ENCODE assay signal across 1 cellular context in the genomic region with DNA sequence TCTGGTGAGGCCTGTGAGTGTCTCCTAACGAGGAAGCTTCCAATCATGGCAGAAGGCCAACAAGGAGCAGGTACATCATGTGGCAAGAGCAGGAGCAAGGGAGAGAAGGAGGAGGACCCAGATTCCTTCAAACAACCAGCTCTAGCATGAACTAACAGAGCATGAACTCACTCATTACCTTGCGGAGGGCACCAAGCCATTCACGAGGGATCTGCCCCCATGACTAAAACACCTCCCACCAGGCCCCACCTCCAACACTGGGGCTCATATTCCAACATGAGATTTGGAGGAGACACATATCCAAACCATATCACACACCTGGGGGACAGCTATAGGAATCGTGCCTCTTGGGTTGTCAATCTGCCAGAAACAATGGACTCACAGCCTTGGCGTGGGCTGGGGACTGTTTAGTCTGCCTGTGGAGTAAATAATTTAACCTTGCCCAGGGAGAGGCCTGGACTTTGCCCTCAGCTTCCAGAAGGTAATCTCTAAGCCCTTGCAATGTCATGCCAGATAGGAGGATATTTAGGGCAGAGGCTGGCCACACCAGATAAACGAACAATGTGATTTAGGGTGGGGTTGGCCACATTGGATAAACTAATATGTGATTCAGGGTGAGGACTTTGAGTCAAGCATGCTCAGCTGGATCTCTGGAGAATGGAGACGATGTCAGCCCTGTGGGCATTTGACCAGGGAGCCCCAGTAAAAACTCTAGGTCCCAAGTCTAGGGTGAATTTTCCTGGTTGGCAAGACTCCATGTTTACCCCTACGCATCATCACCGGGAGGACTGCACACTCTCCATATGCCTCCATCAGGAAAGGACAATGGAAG.
TF ChIP-seq lines count a peak whose summit lies in the region.

No MANE protein-coding gene starts in this region.

TF ChIP-seq in HepG2, 621 proteins besides CTCF, POLR2A, EP300 and RAD21 (continued from another document and continues in another):
- TF ChIP-seq, protein P1, sequence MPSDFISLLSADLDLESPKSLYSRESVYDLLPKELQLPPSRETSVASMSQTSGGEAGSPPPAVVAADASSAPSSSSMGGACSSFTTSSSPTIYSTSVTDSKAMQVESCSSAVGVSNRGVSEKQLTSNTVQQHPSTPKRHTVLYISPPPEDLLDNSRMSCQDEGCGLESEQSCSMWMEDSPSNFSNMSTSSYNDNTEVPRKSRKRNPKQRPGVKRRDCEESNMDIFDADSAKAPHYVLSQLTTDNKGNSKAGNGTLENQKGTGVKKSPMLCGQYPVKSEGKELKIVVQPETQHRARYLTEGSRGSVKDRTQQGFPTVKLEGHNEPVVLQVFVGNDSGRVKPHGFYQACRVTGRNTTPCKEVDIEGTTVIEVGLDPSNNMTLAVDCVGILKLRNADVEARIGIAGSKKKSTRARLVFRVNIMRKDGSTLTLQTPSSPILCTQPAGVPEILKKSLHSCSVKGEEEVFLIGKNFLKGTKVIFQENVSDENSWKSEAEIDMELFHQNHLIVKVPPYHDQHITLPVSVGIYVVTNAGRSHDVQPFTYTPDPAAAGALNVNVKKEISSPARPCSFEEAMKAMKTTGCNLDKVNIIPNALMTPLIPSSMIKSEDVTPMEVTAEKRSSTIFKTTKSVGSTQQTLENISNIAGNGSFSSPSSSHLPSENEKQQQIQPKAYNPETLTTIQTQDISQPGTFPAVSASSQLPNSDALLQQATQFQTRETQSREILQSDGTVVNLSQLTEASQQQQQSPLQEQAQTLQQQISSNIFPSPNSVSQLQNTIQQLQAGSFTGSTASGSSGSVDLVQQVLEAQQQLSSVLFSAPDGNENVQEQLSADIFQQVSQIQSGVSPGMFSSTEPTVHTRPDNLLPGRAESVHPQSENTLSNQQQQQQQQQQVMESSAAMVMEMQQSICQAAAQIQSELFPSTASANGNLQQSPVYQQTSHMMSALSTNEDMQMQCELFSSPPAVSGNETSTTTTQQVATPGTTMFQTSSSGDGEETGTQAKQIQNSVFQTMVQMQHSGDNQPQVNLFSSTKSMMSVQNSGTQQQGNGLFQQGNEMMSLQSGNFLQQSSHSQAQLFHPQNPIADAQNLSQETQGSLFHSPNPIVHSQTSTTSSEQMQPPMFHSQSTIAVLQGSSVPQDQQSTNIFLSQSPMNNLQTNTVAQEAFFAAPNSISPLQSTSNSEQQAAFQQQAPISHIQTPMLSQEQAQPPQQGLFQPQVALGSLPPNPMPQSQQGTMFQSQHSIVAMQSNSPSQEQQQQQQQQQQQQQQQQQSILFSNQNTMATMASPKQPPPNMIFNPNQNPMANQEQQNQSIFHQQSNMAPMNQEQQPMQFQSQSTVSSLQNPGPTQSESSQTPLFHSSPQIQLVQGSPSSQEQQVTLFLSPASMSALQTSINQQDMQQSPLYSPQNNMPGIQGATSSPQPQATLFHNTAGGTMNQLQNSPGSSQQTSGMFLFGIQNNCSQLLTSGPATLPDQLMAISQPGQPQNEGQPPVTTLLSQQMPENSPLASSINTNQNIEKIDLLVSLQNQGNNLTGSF (CRISPR knock-in tag; IDR thresholded peaks at IDR 0.05) = no peak
- TF ChIP-seq ZIK1 (CRISPR knock-in tag; IDR thresholded peaks at IDR 0.05; ENCODE audit: borderline replicate concordance, low read depth) (no peak), PAX8 (CRISPR knock-in tag; IDR thresholded peaks at IDR 0.05; ENCODE audit: borderline replicate concordance) (no peak), IKZF5 (CRISPR knock-in tag; IDR thresholded peaks at IDR 0.05) (0 out of 2 replicates have a peak, but pooled peaks have one; percentile 1), ZNF484 (CRISPR knock-in tag; IDR thresholded peaks at IDR 0.05; ENCODE audit: borderline replicate concordance, low read depth) (no peak), ZBTB4 (CRISPR knock-in tag; IDR thresholded peaks at IDR 0.05; ENCODE audit: borderline replicate concordance) (no peak), ZNF589 (CRISPR knock-in tag; conservative IDR thresholded peaks at IDR 0.05) (no peak), ESRRA (CRISPR knock-in tag; IDR thresholded peaks at IDR 0.05; ENCODE audit: low read depth) (peak; percentile 95), UBTF (CRISPR knock-in tag; IDR thresholded peaks at IDR 0.05) (peak; percentile 42; the same call in 1 of the 2 replicates), TRIM24 (CRISPR knock-in tag; IDR thresholded peaks at IDR 0.05) (no peak), ZBTB7B (CRISPR knock-in tag; IDR thresholded peaks at IDR 0.05) (no peak), NR2F6 (IDR thresholded peaks at IDR 0.05) (peak; percentile 56), NR2F6 (CRISPR knock-in tag; IDR thresholded peaks at IDR 0.05) (peak; percentile 59; the same call in 1 of the 2 replicates), ZBTB34 (CRISPR knock-in tag; IDR thresholded peaks at IDR 0.05) (peak; percentile 16; the same call in 1 of the 2 replicates), ZNF20 (CRISPR knock-in tag; IDR thresholded peaks at IDR 0.05) (no peak), GATA4 (IDR thresholded peaks at IDR 0.05; ENCODE audit: borderline replicate concordance, low read depth) (no peak), NR3C1 (CRISPR knock-in tag; IDR thresholded peaks at IDR 0.05) (no peak), DMAP1 (CRISPR knock-in tag; IDR thresholded peaks at IDR 0.05) (no peak; the same call in 1 of the 2 replicates), TAF1 (CRISPR knock-in tag; IDR thresholded peaks at IDR 0.05) (peak; percentile 27; the same call in 1 of the 2 replicates)
- TF ChIP-seq, protein P2, sequence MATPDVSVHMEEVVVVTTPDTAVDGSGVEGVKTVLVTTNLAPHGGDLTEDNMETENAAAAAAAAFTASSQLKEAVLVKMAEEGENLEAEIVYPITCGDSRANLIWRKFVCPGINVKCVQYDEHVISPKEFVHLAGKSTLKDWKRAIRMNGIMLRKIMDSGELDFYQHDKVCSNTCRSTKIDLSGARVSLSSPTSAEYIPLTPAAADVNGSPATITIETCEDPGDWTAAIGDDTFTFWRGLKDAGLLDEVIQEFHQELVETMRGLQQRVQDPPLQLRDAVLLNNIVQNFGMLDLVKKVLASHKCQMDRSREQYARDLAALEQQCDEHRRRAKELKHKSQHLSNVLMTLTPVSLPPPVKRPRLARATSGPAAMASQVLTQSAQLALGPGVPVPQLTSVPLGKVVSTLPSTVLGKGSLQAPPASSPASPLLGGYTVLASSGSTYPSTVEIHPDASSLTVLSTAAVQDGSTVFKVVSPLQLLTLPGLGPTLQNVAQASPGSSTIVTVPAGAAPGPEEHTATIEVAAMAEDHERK (CRISPR knock-in tag; IDR thresholded peaks at IDR 0.05; ENCODE audit: low read depth) = no peak
- TF ChIP-seq, protein P3, sequence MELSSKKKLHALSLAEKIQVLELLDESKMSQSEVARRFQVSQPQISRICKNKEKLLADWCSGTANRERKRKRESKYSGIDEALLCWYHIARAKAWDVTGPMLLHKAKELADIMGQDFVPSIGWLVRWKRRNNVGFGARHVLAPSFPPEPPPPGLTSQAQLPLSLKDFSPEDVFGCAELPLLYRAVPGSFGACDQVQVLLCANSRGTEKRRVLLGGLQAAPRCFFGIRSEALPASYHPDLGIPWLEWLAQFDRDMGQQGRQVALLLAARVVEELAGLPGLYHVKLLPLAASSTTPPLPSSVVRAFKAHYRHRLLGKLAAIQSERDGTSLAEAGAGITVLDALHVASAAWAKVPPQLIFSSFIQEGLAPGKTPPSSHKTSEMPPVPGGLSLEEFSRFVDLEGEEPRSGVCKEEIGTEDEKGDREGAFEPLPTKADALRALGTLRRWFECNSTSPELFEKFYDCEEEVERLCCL (CRISPR knock-in tag; IDR thresholded peaks at IDR 0.05; ENCODE audit: borderline replicate concordance) = no peak
- TF ChIP-seq, protein P4, sequence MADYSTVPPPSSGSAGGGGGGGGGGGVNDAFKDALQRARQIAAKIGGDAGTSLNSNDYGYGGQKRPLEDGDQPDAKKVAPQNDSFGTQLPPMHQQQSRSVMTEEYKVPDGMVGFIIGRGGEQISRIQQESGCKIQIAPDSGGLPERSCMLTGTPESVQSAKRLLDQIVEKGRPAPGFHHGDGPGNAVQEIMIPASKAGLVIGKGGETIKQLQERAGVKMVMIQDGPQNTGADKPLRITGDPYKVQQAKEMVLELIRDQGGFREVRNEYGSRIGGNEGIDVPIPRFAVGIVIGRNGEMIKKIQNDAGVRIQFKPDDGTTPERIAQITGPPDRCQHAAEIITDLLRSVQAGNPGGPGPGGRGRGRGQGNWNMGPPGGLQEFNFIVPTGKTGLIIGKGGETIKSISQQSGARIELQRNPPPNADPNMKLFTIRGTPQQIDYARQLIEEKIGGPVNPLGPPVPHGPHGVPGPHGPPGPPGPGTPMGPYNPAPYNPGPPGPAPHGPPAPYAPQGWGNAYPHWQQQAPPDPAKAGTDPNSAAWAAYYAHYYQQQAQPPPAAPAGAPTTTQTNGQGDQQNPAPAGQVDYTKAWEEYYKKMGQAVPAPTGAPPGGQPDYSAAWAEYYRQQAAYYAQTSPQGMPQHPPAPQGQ (CRISPR knock-in tag; IDR thresholded peaks at IDR 0.05; ENCODE audit: borderline replicate concordance) = no peak
- TF ChIP-seq, protein P5, sequence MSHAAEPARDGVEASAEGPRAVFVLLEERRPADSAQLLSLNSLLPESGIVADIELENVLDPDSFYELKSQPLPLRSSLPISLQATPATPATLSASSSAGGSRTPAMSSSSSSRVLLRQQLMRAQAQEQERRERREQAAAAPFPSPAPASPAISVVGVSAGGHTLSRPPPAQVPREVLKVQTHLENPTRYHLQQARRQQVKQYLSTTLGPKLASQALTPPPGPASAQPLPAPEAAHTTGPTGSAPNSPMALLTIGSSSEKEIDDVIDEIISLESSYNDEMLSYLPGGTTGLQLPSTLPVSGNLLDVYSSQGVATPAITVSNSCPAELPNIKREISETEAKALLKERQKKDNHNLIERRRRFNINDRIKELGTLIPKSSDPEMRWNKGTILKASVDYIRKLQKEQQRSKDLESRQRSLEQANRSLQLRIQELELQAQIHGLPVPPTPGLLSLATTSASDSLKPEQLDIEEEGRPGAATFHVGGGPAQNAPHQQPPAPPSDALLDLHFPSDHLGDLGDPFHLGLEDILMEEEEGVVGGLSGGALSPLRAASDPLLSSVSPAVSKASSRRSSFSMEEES (CRISPR knock-in tag; IDR thresholded peaks at IDR 0.05) = no peak
